ENCODE assay signal across 8 cellular contexts in the genomic region with DNA sequence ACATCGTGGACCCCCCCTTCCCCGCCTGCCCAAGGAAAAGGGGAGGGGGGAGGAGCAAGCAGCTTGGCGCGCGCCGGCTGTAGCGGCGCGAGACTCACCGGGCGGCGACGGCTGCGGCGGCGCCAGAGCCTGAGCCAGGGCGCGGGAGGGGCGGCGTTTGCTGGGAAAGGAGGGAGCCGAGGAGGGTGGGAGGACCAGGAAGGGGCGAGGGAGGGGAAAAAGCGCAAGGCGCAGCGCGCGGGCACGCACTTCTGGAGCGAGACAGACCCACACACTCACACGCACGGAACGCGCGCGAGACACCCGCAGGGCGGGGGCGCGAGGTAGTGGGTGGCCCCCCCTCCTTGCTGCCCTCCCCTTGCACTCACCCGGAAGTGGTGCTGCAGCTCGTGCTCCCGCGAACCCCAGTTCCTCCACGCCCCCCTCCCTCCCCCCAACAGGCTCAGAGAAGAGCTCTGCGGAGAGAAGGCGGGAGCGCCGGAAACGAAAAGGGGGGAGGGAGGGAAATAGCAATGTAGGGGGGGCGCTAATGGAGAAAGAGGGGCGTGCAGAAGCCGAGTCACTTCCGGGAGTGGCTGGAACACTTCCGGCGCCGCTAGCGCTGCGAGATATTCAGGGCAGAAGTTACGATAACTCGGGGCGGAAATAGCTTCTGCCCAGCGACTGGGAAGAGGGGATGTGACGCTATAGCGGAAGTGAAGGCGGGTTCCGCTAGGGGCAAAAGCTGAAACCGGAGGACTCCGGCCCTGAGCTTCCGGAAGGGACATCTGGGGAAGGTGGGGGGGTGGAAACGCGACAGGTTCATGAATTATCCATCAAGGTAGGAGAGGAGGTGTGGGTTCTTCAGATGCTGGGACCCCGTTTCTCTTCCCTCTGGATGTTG. TPM values are rescaled to one million over a fixed set of nuclear protein-coding genes. Genes with fewer than 3 reads are reported as not detected.
DNase-seq lines count a peak whose midpoint lies in the region; ATAC-seq, FAIRE-seq and TF ChIP-seq lines count a peak whose summit lies in the region.

A gene (minus strand): TSS at position 376 of the 883 bp plus-strand sequence. CDS start 9,855 bp downstream, outside the sequence.

- H3K4me1 Mint-ChIP-seq in type B pancreatic cell (ENCODE audit: unreplicated experiment): peaks cover 16% of the 10 kb centered on the region

- DNase-seq in GM12892 (ENCODE audit: insufficient read length) (peak; percentile 96), NCI-H146 treated with DMSO at 0.1 percent for 48 hours (lab: John Stamatoyannopoulos, UW; ENCODE audit: unreplicated experiment) (peak; percentile 100), amniotic epithelial cell (ENCODE audit: low read depth) (peak; percentile 99), heart left ventricle (peak; percentile 97 to 99 (median 98)), pons (ENCODE audit: low spot score) (peak; percentile 100), type B pancreatic cell (ENCODE audit: extremely low spot score, unreplicated experiment) (peak; percentile 96)

- H3K9me3 Mint-ChIP-seq in type B pancreatic cell: no peaks in the 10 kb centered on the region

- H3K4me1 ChIP-seq in heart left ventricle: peaks cover 0 to 50% (median 33%) of the 10 kb centered on the region in 12 donors

- H3K27me3 Mint-ChIP-seq in type B pancreatic cell: peaks cover 10% of the 10 kb centered on the region

- H3K27ac Mint-ChIP-seq in type B pancreatic cell: peak within 1 kb of the TSS; percentile 93

- peak within 1 kb of the TSS; percentile 67 to 100 (median 88) for H3K4me3 ChIP-seq in heart left ventricle

- TF ChIP-seq CTCF in heart left ventricle (IDR thresholded peaks at IDR 0.05) (peak in 5 of 12 donors; percentile 8 to 37 (median 21)), type B pancreatic cell (conservative IDR thresholded peaks at IDR 0.05) (peak; percentile 51)

- H3K4me3 Mint-ChIP-seq in type B pancreatic cell: peak within 1 kb of the TSS; percentile 97

- peak within 1 kb of the TSS; percentile 88 to 100 (median 99) for H3K27ac ChIP-seq in heart left ventricle

- H3K9me3 ChIP-seq in heart left ventricle: no peaks in the 10 kb centered on the region

- peak; percentile 97 for FAIRE-seq in GM12892 (lab: Jason Lieb, UNC)

- 0 to 1% (median 1%) methylated on average over 52 to 72 of the region's 72 CpGs for WGBS in heart left ventricle, 4 donors

- peaks cover 0 to 27% (median 1%) of the 10 kb centered on the region in 9 donors for H3K36me3 ChIP-seq in heart left ventricle

- H3K36me3 Mint-ChIP-seq in type B pancreatic cell: peaks cover 33% of the 10 kb centered on the region

- intact Hi-C loops in T-helper 1 cell treated with Interleukin-12 subunit alpha and Interleukin-12 subunit beta and Interleukin-4 antibody, amounts not matched to agents 30 ng/mL and 1 ng/mL, for 36 hours (cut with micrococcal nuclease): loop anchor here (1.0 to 2.0 kb wide), 14 partner anchors 26 to 281 kb away; a partner anchor contains a TSS
- intact Hi-C loops in heart left ventricle (cut with DNase I): loop anchor here in 8 of 10 donors (1.0 to 5.0 kb wide), 6 partner anchors 26 to 72 kb away; a partner anchor contains a TSS

- TF ChIP-seq POLR2A in GM12892 (IDR thresholded peaks at IDR 0.05; ENCODE audit: low read depth, low read length): peak; percentile 72
- TF ChIP-seq POLR2A in heart left ventricle (IDR thresholded peaks at IDR 0.05): peak in 1 of 2 donors; percentile 58

- ATAC-seq in HG02870 (IDR thresholded peaks at IDR 0.05; ENCODE audit: unreplicated experiment) (peak; percentile 88), heart left ventricle (peak; percentile 92 to 97 (median 94))

- no peaks in the 10 kb centered on the region for H3K27me3 ChIP-seq in heart left ventricle

RNA-seq across cellular contexts. Expression of the gene that starts here (rescaled TPM):
- 34.4 TPM for polyA plus RNA-seq in GM12892 (2012; ENCODE audit: missing spikeins)
- 86.9 and 89.9 TPM in 2 replicates for total RNA-seq in T-helper 1 cell treated with Interleukin-12 subunit alpha and Interleukin-12 subunit beta and Interleukin-4 antibody, amounts not matched to agents 30 ng/mL and 1 ng/mL, for 36 hours
- total RNA-seq in heart left ventricle: 10 to 100 TPM; 19.4 to 38.1 (median 25.2) TPM
- 10 to 100 TPM; 15.0 to 29.7 TPM for polyA plus RNA-seq in heart left ventricle
- 78.3 and 127 TPM in 2 replicates for total RNA-seq in type B pancreatic cell (ENCODE audit: low replicate concordance)

Comparison
In these comparisons a context has a peak if more than half of its experiments do, and no peak if none do; other contexts are left out.
1. Peak in every context shown above with its lines: DNase-seq, ATAC-seq, H3K4me3 ChIP-seq and H3K27ac ChIP-seq.